In the genomic region with DNA sequence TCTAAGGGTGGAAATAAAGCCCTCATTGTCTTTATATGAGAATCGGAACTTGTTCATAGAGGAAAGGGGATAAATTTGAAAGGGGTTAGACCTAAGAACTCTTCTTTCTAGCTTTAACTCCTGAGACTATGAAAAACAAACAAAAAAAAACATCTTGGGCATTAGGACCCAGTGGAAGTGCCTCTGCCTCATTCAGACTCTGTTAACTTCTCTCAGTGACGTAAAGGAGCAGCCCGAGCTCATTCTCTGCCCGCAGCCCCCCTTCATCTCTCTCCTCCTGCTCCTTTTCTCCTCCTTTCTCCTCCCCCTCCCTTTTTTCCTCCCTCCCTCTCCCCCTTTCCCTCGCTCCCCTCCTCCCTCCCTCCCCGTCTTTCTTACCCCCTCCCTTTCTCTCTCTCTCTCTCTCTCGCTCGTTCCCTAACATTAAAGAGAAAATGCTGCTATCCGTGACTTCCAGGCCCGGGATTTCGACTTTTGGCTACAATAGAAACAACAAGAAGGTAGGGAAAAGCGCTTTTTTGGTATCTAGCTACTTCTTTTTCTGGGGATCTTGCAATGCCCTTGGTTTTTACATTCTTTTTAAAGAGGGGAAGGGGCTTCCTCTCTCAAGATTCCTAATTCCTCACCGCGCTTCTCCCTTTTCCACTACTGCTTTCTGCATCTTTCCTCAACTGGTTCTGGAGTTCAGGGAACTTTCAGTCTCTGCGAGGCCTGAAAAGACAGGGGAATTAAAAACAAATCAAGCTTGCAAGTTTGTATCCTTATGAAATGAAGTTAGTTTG, we compare ENCODE assay signal across 1 cellular context.
A peak's percentile ranks its signal among the peaks of the same experiment; 100 is the strongest.
TF ChIP-seq lines count a peak whose summit lies in the region.

RBMS2 (plus strand) TSS at position 231 of the 782 bp plus-strand sequence; CDS start at position 435, 204 bp downstream.

TF ChIP-seq in K562, 482 proteins besides CTCF, POLR2A, EP300 and RAD21 (continued from another document and continues in another):
- no peak for TF ChIP-seq SPI1 (IDR thresholded peaks at IDR 0.05; ENCODE audit: borderline replicate concordance, low read depth, low read length)
- no peak for TF ChIP-seq PTTG1 (tag; IDR thresholded peaks at IDR 0.05; ENCODE audit: low read depth)
- peak; percentile 63; the same call in 1 of the 2 replicates for TF ChIP-seq CC2D1A (IDR thresholded peaks at IDR 0.05)
- TF ChIP-seq HNRNPH1 (optimal IDR thresholded peaks at IDR 0.05; ENCODE audit: low read depth, low read length), result no peak
- no peak for TF ChIP-seq PRMT5 (CRISPR knock-in tag; IDR thresholded peaks at IDR 0.05)
- TF ChIP-seq SMAD1 (IDR thresholded peaks at IDR 0.05; ENCODE audit: low read depth, low read length, partially characterized antibody), result no peak
- no peak for TF ChIP-seq SREBF2 (CRISPR knock-in tag; IDR thresholded peaks at IDR 0.05)
- peak; percentile 33; the same call in 1 of the 2 replicates for TF ChIP-seq CHAMP1 (IDR thresholded peaks at IDR 0.05)
- no peak for TF ChIP-seq CAMTA2 (CRISPR knock-in tag; conservative IDR thresholded peaks at IDR 0.05)
- TF ChIP-seq MTA1 (IDR thresholded peaks at IDR 0.05; ENCODE audit: borderline replicate concordance), result 0 out of 2 replicates have a peak, but pooled peaks have one; percentile 22
- no peak for TF ChIP-seq ZHX1 (conservative IDR thresholded peaks at IDR 0.05; ENCODE audit: low read length)
- TF ChIP-seq FOXA3 (CRISPR knock-in tag; conservative IDR thresholded peaks at IDR 0.05 in 1 of 2, IDR thresholded peaks at IDR 0.05 in 1 of 2), result peak in 1 of 2 experiments; percentile 34; a peak in 1 of 4 replicates
- TF ChIP-seq PRDM10 (IDR thresholded peaks at IDR 0.05; ENCODE audit: partially characterized antibody), result peak; percentile 12
- peak; percentile 44; the same call in 1 of the 2 replicates for TF ChIP-seq NBN (IDR thresholded peaks at IDR 0.05; ENCODE audit: low read depth)
- no peak for TF ChIP-seq ZNF253 (CRISPR knock-in tag; conservative IDR thresholded peaks at IDR 0.05)
- TF ChIP-seq MCM5 (IDR thresholded peaks at IDR 0.05; ENCODE audit: low read depth), result no peak
- no peak for TF ChIP-seq HMGXB4 (CRISPR knock-in tag; IDR thresholded peaks at IDR 0.05)
- no peak for TF ChIP-seq NRF1 (conservative IDR thresholded peaks at IDR 0.05 in 1 of 2, IDR thresholded peaks at IDR 0.05 in 1 of 2)
- TF ChIP-seq MAFF (IDR thresholded peaks at IDR 0.05; ENCODE audit: low read length), result no peak
- no peak for TF ChIP-seq STAT5B (CRISPR knock-in tag; IDR thresholded peaks at IDR 0.05)
- TF ChIP-seq NR4A1 (CRISPR knock-in tag; IDR thresholded peaks at IDR 0.05), result no peak
- TF ChIP-seq NR4A1 (tag; IDR thresholded peaks at IDR 0.05), result no peak
- TF ChIP-seq ZC3H11A (IDR thresholded peaks at IDR 0.05; ENCODE audit: low read depth, low read length), result no peak
- TF ChIP-seq RBFOX2 (IDR thresholded peaks at IDR 0.05; ENCODE audit: low read depth, low read length), result no peak
- peak; percentile 21; the same call in 1 of the 2 replicates for TF ChIP-seq ZNF384 (IDR thresholded peaks at IDR 0.05; ENCODE audit: low read depth, low read length)
- TF ChIP-seq ZNF644 (tag; IDR thresholded peaks at IDR 0.05; ENCODE audit: low read depth), result no peak
- no peak for TF ChIP-seq HLTF (IDR thresholded peaks at IDR 0.05)
- TF ChIP-seq PKNOX1 (IDR thresholded peaks at IDR 0.05), result peak; percentile 36; the same call in 1 of the 2 replicates
- TF ChIP-seq MAZ (CRISPR knock-in tag; conservative IDR thresholded peaks at IDR 0.05 in 1 of 2, IDR thresholded peaks at IDR 0.05 in 1 of 2), result peak in 1 of 2 experiments; percentile 80; a peak in 2 of 4 replicates
- no peak for TF ChIP-seq ZBTB34 (CRISPR knock-in tag; IDR thresholded peaks at IDR 0.05)
- no peak for TF ChIP-seq SIN3B (IDR thresholded peaks at IDR 0.05; ENCODE audit: low read depth)
- peak; percentile 82 for TF ChIP-seq TOE1 (IDR thresholded peaks at IDR 0.05; ENCODE audit: borderline replicate concordance)
- no peak for TF ChIP-seq TOE1 (CRISPR knock-in tag; IDR thresholded peaks at IDR 0.05; ENCODE audit: borderline replicate concordance, low read depth)
- TF ChIP-seq DPF2 (IDR thresholded peaks at IDR 0.05), result peak; percentile 49
- TF ChIP-seq FOSL1 (tag; conservative IDR thresholded peaks at IDR 0.05), result 0 out of 2 replicates have a peak, but pooled peaks have one; percentile 16
- peak in 1 of 2 experiments; percentile 94 for TF ChIP-seq AFF1 (IDR thresholded peaks at IDR 0.05; ENCODE audit: low read depth in 1 of 2, partially characterized antibody in 2 of 2)
- TF ChIP-seq HNRNPL (IDR thresholded peaks at IDR 0.05; ENCODE audit: low read depth, low read length), result no peak
- TF ChIP-seq NEUROD1 (IDR thresholded peaks at IDR 0.05; ENCODE audit: borderline replicate concordance, low read depth, low read length, partially characterized antibody), result peak; percentile 74
- TF ChIP-seq ELF1 (tag; IDR thresholded peaks at IDR 0.05), result no peak
